ENCODE assay signal across 11 cellular contexts in genomic region chr13:99237981-99238662, GRCh38. TPM values are rescaled to one million over a fixed set of nuclear protein-coding genes. Genes with fewer than 3 reads are reported as not detected.
DNase-seq lines count a peak whose midpoint lies in the region; ATAC-seq and TF ChIP-seq lines count a peak whose summit lies in the region.
"Had no signal": no experiment of that assay in that cellular context is flagged by ENCODE, and none has a peak within 500 bp of the region (broad histone marks: within the 10 kb centered on the region; RNA-seq: fewer than 3 reads in every experiment).

No MANE protein-coding gene starts in this region.

- peaks cover 0 to 6% of the 10 kb centered on the region in 2 donors for H3K4me1 ChIP-seq in thyroid gland

- DNase-seq in left ventricle myocardium superior (no peak), Right ventricle myocardium inferior (ENCODE audit: missing footprints) (no peak), thyroid gland (peak; percentile 32 to 58), HEK293T (ENCODE audit: extremely low spot score) (no peak), left cardiac atrium (no peak)
- DNase-seq in activated naive CD4-positive, alpha-beta T cell treated with anti-CD3 and anti-CD28 coated beads, Interleukin-2, amount 50 U/mL, for 72 hours (ENCODE audit: low spot score in 2 of 2): no peak
- DNase-seq: C1 segment of cervical spinal cord, NCI-H510A had no signal

- H3K27ac ChIP-seq in thyroid gland: peak overlapping the region in 2 of 3 donors; percentile 52 to 55
- H3K27ac ChIP-seq: ovary had no signal

- no peak for TF ChIP-seq CTCF in thyroid gland (IDR thresholded peaks at IDR 0.05)

- whole genome bisulfite sequencing in thyroid gland, 2 donors: 56 to 70% methylated on average over 8 of the region's 8 CpGs

- H3K9me3 Mint-ChIP-seq in activated naive CD4-positive, alpha-beta T cell treated with anti-CD3 and anti-CD28 coated beads, Interleukin-2, amount 50 U/mL, for 72 hours: no peaks in the 10 kb centered on the region

- ATAC-seq in left ventricle myocardium superior (peak; percentile 62), Right ventricle myocardium inferior (no peak), HG03064 (IDR thresholded peaks at IDR 0.05; ENCODE audit: low read depth, unreplicated experiment) (peak; percentile 65), esophagus mucosa (no peak), left cardiac atrium (no peak)
- ATAC-seq in activated naive CD4-positive, alpha-beta T cell treated with anti-CD3 and anti-CD28 coated beads, Interleukin-2, amount 50 U/mL, for 72 hours: peak; percentile 91 to 99

- peak overlapping the region; percentile 88 to 92 for H3K27ac Mint-ChIP-seq in activated naive CD4-positive, alpha-beta T cell treated with anti-CD3 and anti-CD28 coated beads, Interleukin-2, amount 50 U/mL, for 72 hours

- CTCF ChIA-PET in HEK293T (lab: Yijun Ruan, JAX): no interaction called here

- TF ChIP-seq POLR2A in thyroid gland (IDR thresholded peaks at IDR 0.05): no peak

- peaks cover 22 to 33% of the 10 kb centered on the region in 2 donors for H3K36me3 Mint-ChIP-seq in activated naive CD4-positive, alpha-beta T cell treated with anti-CD3 and anti-CD28 coated beads, Interleukin-2, amount 50 U/mL, for 72 hours

- H3K36me3 ChIP-seq in thyroid gland: peaks cover 0 to 8% of the 10 kb centered on the region in 2 donors
- H3K36me3 ChIP-seq: ovary had no signal

- no peaks in the 10 kb centered on the region for H3K27me3 ChIP-seq in thyroid gland
- H3K27me3 ChIP-seq: ovary had no signal

- H3K9me3 ChIP-seq in thyroid gland: no peaks in the 10 kb centered on the region
- H3K9me3 ChIP-seq: ovary had no signal

- H3K4me3 ChIP-seq in thyroid gland (replicated peaks in 1 of 3): no peak overlapping the region
- H3K4me3 ChIP-seq: ovary had no signal

- POLR2A ChIA-PET in HEK293T (lab: Yijun Ruan, JAX): no interaction called here

- intact Hi-C loops in left ventricle myocardium superior (cut with micrococcal nuclease) (no loop called here), Right ventricle myocardium inferior (cut with DNase I) (no loop called here), thyroid gland (cut with DNase I) (no loop called here), left cardiac atrium (cut with DNase I) (no loop called here)

TF ChIP-seq in HEK293T, 16 proteins besides CTCF, POLR2A, EP300 and RAD21:
- no peak for TF ChIP-seq FOXM1 (IDR thresholded peaks at IDR 0.05; ENCODE audit: borderline replicate concordance)
- no peak for TF ChIP-seq ZNF384 (IDR thresholded peaks at IDR 0.05)
- TF ChIP-seq, protein P1, sequence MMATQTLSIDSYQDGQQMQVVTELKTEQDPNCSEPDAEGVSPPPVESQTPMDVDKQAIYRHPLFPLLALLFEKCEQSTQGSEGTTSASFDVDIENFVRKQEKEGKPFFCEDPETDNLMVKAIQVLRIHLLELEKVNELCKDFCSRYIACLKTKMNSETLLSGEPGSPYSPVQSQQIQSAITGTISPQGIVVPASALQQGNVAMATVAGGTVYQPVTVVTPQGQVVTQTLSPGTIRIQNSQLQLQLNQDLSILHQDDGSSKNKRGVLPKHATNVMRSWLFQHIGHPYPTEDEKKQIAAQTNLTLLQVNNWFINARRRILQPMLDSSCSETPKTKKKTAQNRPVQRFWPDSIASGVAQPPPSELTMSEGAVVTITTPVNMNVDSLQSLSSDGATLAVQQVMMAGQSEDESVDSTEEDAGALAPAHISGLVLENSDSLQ (IDR thresholded peaks at IDR 0.05): no peak
- TF ChIP-seq LEF1 (IDR thresholded peaks at IDR 0.05; ENCODE audit: borderline replicate concordance): no peak
- TF ChIP-seq NFRKB (IDR thresholded peaks at IDR 0.05): no peak
- no peak for TF ChIP-seq FOXA1 (IDR thresholded peaks at IDR 0.05)
- TF ChIP-seq ELF4 (IDR thresholded peaks at IDR 0.05): no peak
- no peak for TF ChIP-seq TARDBP (IDR thresholded peaks at IDR 0.05)
- no peak for TF ChIP-seq CTBP1 (IDR thresholded peaks at IDR 0.05; ENCODE audit: borderline replicate concordance)
- no peak for TF ChIP-seq ARNT (IDR thresholded peaks at IDR 0.05)
- TF ChIP-seq SP1 (IDR thresholded peaks at IDR 0.05): no peak
- TF ChIP-seq FOXK2 (IDR thresholded peaks at IDR 0.05): no peak

RNA-seq across cellular contexts. Expression of gene GPR18, which starts 20.1 kb away (rescaled TPM):
- total RNA-seq in left ventricle myocardium superior: not detected
- total RNA-seq in Right ventricle myocardium inferior: not detected
- total RNA-seq in activated naive CD4-positive, alpha-beta T cell treated with anti-CD3 and anti-CD28 coated beads, Interleukin-2, amount 50 U/mL, for 72 hours: 1 to 10 TPM; 2.0 to 8.4 TPM
- total RNA-seq in thyroid gland: under 1 TPM in 2 of 4 donors, not detected in 2; 0.27 to 0.96 TPM
- not detected for total RNA-seq in esophagus mucosa
- total RNA-seq in left cardiac atrium: not detected

RNA-seq across cellular contexts. Expression of gene UBAC2, which starts 37.5 kb away (rescaled TPM):
- total RNA-seq in left ventricle myocardium superior (36.3 TPM), Right ventricle myocardium inferior (39.1 TPM), thyroid gland (10 to 100 TPM; 56.8 to 88.5 (median 77.7) TPM), esophagus mucosa (59.4 TPM), left cardiac atrium (10 to 100 TPM; 40.2 to 43.0 TPM)
- total RNA-seq in activated naive CD4-positive, alpha-beta T cell treated with anti-CD3 and anti-CD28 coated beads, Interleukin-2, amount 50 U/mL, for 72 hours: 10 to 100 TPM; 52.4 to 55.6 TPM

Comparison
In these comparisons a context has a peak if more than half of its experiments do, and no peak if none do; other contexts are left out.
1. ATAC-seq: peak in left ventricle myocardium superior (single experiment), HG03064 (single experiment) and activated naive CD4-positive, alpha-beta T cell treated with anti-CD3 and anti-CD28 coated beads, Interleukin-2, amount 50 U/mL, for 72 hours (2 of 2); none in Right ventricle myocardium inferior (single experiment), esophagus mucosa (single experiment) and left cardiac atrium (0 of 2).
2. DNase-seq: peak in thyroid gland (2 of 2); none in left ventricle myocardium superior (single experiment), Right ventricle myocardium inferior (single experiment), activated naive CD4-positive, alpha-beta T cell treated with anti-CD3 and anti-CD28 coated beads, Interleukin-2, amount 50 U/mL, for 72 hours (0 of 2), HEK293T (single experiment) and left cardiac atrium (single experiment).